Comparison of ENCODE assay signal across 17 cellular contexts in the genomic region with DNA sequence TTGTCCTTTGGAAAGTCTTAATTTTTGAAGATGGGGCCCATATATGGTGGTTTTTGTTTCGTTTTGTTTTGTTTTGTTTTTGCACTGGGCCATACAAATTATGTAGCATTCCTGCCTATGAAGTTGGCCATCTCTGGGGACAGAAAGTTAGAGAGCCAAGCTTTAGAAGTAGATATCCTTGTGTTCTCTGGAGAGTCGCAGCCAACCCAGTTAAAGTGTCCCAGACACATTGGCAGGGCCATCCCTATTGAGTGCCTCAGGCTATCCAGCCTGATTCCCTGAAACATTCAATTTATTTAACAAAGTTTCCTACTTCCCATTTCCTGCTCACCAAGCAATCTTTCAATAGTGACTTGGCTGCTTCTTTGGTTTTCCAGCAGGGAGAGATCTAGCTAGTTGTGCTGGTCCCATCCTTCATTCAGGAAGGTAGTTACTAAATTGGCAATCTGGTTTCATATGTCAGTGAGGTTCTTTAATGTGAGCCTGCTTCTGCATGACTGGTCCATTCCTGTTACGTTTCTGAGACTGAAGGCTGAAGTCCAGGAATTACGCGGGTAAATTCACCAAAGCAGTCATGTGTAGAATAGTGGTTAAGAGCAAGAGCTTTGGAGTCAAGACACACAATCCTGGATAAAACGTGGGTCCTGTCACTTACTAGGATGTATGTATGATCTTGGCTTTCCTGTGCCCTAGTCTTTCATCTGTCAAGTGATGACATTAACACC. TPM values are rescaled to one million over a fixed set of nuclear protein-coding genes. Genes with fewer than 3 reads are reported as not detected.
A peak's percentile ranks its signal among the peaks of the same experiment; 100 is the strongest.
DNase-seq lines count a peak whose midpoint lies in the region; ATAC-seq, FAIRE-seq and TF ChIP-seq lines count a peak whose summit lies in the region.
"Had no signal": no experiment of that assay in that cellular context is flagged by ENCODE, and none has a peak within 500 bp of the region (broad histone marks: within the 10 kb centered on the region; RNA-seq: fewer than 3 reads in every experiment).

No MANE protein-coding gene starts in this region.

- 76% methylated on average over 6 of the region's 6 CpGs for WGBS in pancreas, 2 donors

- no peak for FAIRE-seq in pancreas (lab: Jason Lieb, UNC)
- FAIRE-seq: H1, HTR-8/SVneo had no signal

- TF ChIP-seq POLR2A in Peyer's patch (IDR thresholded peaks at IDR 0.05): no peak

- H3K4me3 ChIP-seq in right atrium auricular region (no peak overlapping the region), epithelial cell of proximal tubule (ENCODE audit: low read depth, low read length) (no peak overlapping the region), pancreas (no peak overlapping the region), Peyer's patch (no peak overlapping the region)

- H3K27ac ChIP-seq in right atrium auricular region: no peak overlapping the region
- no peak overlapping the region for H3K27ac ChIP-seq in pancreas
- peak overlapping the region in 1 of 4 donors; percentile 12 for H3K27ac ChIP-seq in Peyer's patch

- DNase-seq in Right ventricle myocardium superior: no peak
- no peak for DNase-seq in right atrium auricular region (ENCODE audit: low spot score)
- peak; percentile 52 to 74 for DNase-seq in NCI-H446 (lab: John Stamatoyannopoulos, UW)
- peak; percentile 52 for DNase-seq in epithelial cell of proximal tubule (ENCODE audit: low read depth)
- peak; percentile 25 for DNase-seq in retina
- no peak for DNase-seq in pancreas
- no peak for DNase-seq in activated CD4-positive, alpha-beta T cell treated with anti-CD3 and anti-CD28 coated beads, Interleukin-2, amount 50 U/mL, for 1 hour
- DNase-seq in Peyer's patch: no peak
- DNase-seq: AML-193; CD4-positive, alpha-beta T cell; NCI-H1105 treated with DMSO at 0.1 percent for 48 hours; NCI-H2029; NCI-H226; NCI-H69; SK-N-SH had no signal

- ATAC-seq in Right ventricle myocardium superior (ENCODE audit: poor library complexity) (peak; percentile 56), pancreas (no peak)

- no peaks in the 10 kb centered on the region for H3K27me3 ChIP-seq in right atrium auricular region
- H3K27me3 ChIP-seq in pancreas: no peaks in the 10 kb centered on the region
- H3K27me3 ChIP-seq in Peyer's patch: no peaks in the 10 kb centered on the region

- H3K4me1 ChIP-seq in right atrium auricular region (peaks cover 0 to 27% of the 10 kb centered on the region in 2 donors), pancreas (no peaks in the 10 kb centered on the region), Peyer's patch (no peaks in the 10 kb centered on the region)

- no peaks in the 10 kb centered on the region for H3K36me3 ChIP-seq in right atrium auricular region
- H3K36me3 ChIP-seq in pancreas: no peaks in the 10 kb centered on the region
- no peaks in the 10 kb centered on the region for H3K36me3 ChIP-seq in Peyer's patch

- TF ChIP-seq CTCF in right atrium auricular region (IDR thresholded peaks at IDR 0.05) (no peak), epithelial cell of proximal tubule (conservative IDR thresholded peaks at IDR 0.05; ENCODE audit: low read depth, low read length) (no peak), pancreas (IDR thresholded peaks at IDR 0.05) (no peak), Peyer's patch (IDR thresholded peaks at IDR 0.05) (no peak)

- intact Hi-C loops in Right ventricle myocardium superior (cut with DNase I): no loop called here
- intact Hi-C loops in pancreas (cut with DNase I): no loop called here

- H3K9me3 ChIP-seq in right atrium auricular region (no peaks in the 10 kb centered on the region), pancreas (no peaks in the 10 kb centered on the region), Peyer's patch (no peaks in the 10 kb centered on the region)
- H3K9me3 ChIP-seq: SK-N-SH had no signal

RNA-seq across cellular contexts. Expression of a gene that starts 49.3 kb away (rescaled TPM):
- total RNA-seq in Right ventricle myocardium superior (68.9 TPM), right atrium auricular region (10 to 100 TPM; 51.8 to 69.8 TPM), epithelial cell of proximal tubule (29.5 and 34.4 TPM in 2 replicates), pancreas (10 to 100 TPM; 22.6 to 50.4 (median 32.2) TPM), Peyer's patch (10 to 100 TPM; 57.6 to 67.7 (median 66.9) TPM)
- polyA plus RNA-seq in pancreas: 10 to 100 TPM; 13.3 to 19.4 TPM

Comparison
In these comparisons a context has a peak if more than half of its experiments do, and no peak if none do; other contexts are left out.
1. DNase-seq: peak in NCI-H446 (2 of 2), epithelial cell of proximal tubule (single experiment) and retina (single experiment); none in Right ventricle myocardium superior (single experiment), right atrium auricular region (single experiment), pancreas (0 of 6), activated CD4-positive, alpha-beta T cell treated with anti-CD3 and anti-CD28 coated beads, Interleukin-2, amount 50 U/mL, for 1 hour (single experiment) and Peyer's patch (0 of 3).